ENCODE assay signal across 10 cellular contexts in the genomic region with DNA sequence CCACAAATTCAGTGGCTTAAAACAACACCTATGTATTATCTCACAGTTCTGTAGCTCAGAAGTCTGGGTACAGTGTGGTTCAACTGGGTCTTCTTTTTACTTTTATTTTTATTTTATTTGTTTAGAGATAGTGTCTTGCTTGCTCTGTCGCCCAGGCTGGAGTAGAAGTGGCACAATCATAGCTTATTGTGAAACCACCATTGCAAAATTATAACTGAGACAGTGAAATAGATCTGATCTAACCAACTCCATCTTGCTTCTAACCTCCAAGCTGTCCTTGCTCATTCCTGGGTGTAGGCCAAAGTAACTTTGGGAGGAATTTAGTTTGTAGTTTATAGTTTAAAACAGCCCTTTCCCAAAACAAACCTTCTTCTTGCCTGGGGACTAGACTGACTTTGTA.
A peak's percentile ranks its signal among the peaks of the same experiment; 100 is the strongest.
DNase-seq lines count a peak whose midpoint lies in the region; ATAC-seq and TF ChIP-seq lines count a peak whose summit lies in the region.
"Had no signal": no experiment of that assay in that cellular context is flagged by ENCODE, and none has a peak within 500 bp of the region (broad histone marks: within the 10 kb centered on the region; RNA-seq: fewer than 3 reads in every experiment).

No MANE protein-coding gene starts in this region.

- no peak overlapping the region for H3K4me3 Mint-ChIP-seq in activated naive CD8-positive, alpha-beta T cell treated with anti-CD3 and anti-CD28 coated beads for 36 hours
- H3K4me3 Mint-ChIP-seq: effector memory CD8-positive, alpha-beta T cell had no signal

- no peaks in the 10 kb centered on the region for H3K4me1 Mint-ChIP-seq in activated naive CD8-positive, alpha-beta T cell treated with anti-CD3 and anti-CD28 coated beads for 36 hours

- H3K36me3 ChIP-seq in SK-N-SH (replicated peaks in 1 of 2; ENCODE audit: control insufficient read depth in 1 of 2, insufficient read depth in 2 of 2, low read length in 1 of 2) (no peaks in the 10 kb centered on the region), ascending aorta (no peaks in the 10 kb centered on the region), transverse colon (no peaks in the 10 kb centered on the region)

- H4K20me1 ChIP-seq in SK-N-SH (ENCODE audit: insufficient read depth) = no peaks in the 10 kb centered on the region

- no peaks in the 10 kb centered on the region for H3K9me2 ChIP-seq in SK-N-SH

- DNase-seq in SK-N-SH (no peak), ascending aorta (ENCODE audit: low spot score in 2 of 2) (no peak), foreskin fibroblast (peak; percentile 34 to 51), transverse colon (no peak), dorsolateral prefrontal cortex (no peak)
- no peak for DNase-seq in activated naive CD8-positive, alpha-beta T cell treated with anti-CD3 and anti-CD28 coated beads for 36 hours
- DNase-seq: effector memory CD8-positive, alpha-beta T cell; right cardiac atrium had no signal

- no peak overlapping the region; the same call in 1 of the 2 replicates for H3K9ac ChIP-seq in SK-N-SH

- H3K27me3 ChIP-seq in SK-N-SH (ENCODE audit: insufficient read depth) = peaks cover 4% of the 10 kb centered on the region; the same call in 1 of the 2 replicates
- H3K27me3 ChIP-seq in ascending aorta = no peaks in the 10 kb centered on the region
- no peaks in the 10 kb centered on the region for H3K27me3 ChIP-seq in transverse colon
- no peaks in the 10 kb centered on the region for H3K27me3 ChIP-seq in dorsolateral prefrontal cortex

- TF ChIP-seq POLR2A in transverse colon (IDR thresholded peaks at IDR 0.05) = no peak

- peak overlapping the region; percentile 22; the same call in 1 of the 2 replicates for H2AFZ ChIP-seq in SK-N-SH (ENCODE audit: low read depth)

- WGBS in SK-N-SH (ENCODE audit: low lambda C conversion rate) = 17% methylated on average over 1 of the region's 1 CpG
- WGBS in transverse colon (ENCODE audit: low coverage in 1 of 2), 2 donors = 33 to 60% methylated on average over 1 of the region's 1 CpG

- no peak overlapping the region for H3K27ac Mint-ChIP-seq in activated naive CD8-positive, alpha-beta T cell treated with anti-CD3 and anti-CD28 coated beads for 36 hours
- H3K27ac Mint-ChIP-seq: effector memory CD8-positive, alpha-beta T cell had no signal

- TF ChIP-seq EP300 in SK-N-SH (IDR thresholded peaks at IDR 0.05; ENCODE audit: borderline replicate concordance in 1 of 2, low read depth in 1 of 2, low read length in 1 of 2) = no peak
- TF ChIP-seq EP300 in transverse colon (IDR thresholded peaks at IDR 0.05; ENCODE audit: low read depth) = no peak

- peak overlapping the region; percentile 39; the same call in 1 of the 2 replicates for H3K4me2 ChIP-seq in SK-N-SH

- H3K4me3 ChIP-seq in SK-N-SH (ENCODE audit: low read depth in 2 of 2, low read length in 1 of 2) (no peak overlapping the region), ascending aorta (no peak overlapping the region), foreskin fibroblast (ENCODE audit: low read depth in 1 of 2, low read length in 2 of 2) (no peak overlapping the region), transverse colon (no peak overlapping the region), dorsolateral prefrontal cortex (no peak overlapping the region)

- intact Hi-C loops in ascending aorta (cut with DNase I) (no loop called here), transverse colon (cut with DNase I; ENCODE audit: low total_unique reads) (no loop called here), dorsolateral prefrontal cortex (cut with DNase I) (no loop called here)

- no peaks in the 10 kb centered on the region for H3K9me3 ChIP-seq in SK-N-SH
- no peaks in the 10 kb centered on the region for H3K9me3 ChIP-seq in ascending aorta
- no peaks in the 10 kb centered on the region for H3K9me3 ChIP-seq in transverse colon

- H3K4me1 ChIP-seq in SK-N-SH (ENCODE audit: control insufficient read depth in 1 of 2, insufficient read depth in 2 of 2, low read depth in 1 of 2, low read length in 1 of 2) (no peaks in the 10 kb centered on the region), ascending aorta (peaks cover 0 to 3% of the 10 kb centered on the region in 2 donors), transverse colon (peaks cover 0 to 7% (median 0%) of the 10 kb centered on the region in 4 donors)

- POLR2A ChIA-PET in SK-N-SH (lab: Yijun Ruan, JAX) = no interaction called here

- H3K27ac ChIP-seq in SK-N-SH (ENCODE audit: low read depth in 2 of 2, low read length in 1 of 2) (peak overlapping the region; percentile 44 to 63; a peak in 3 of 4 replicates), ascending aorta (peak overlapping the region; percentile 4 to 6), transverse colon (peak overlapping the region; percentile 5 to 56 (median 48)), dorsolateral prefrontal cortex (peak overlapping the region in 8 of 59 donors; percentile 5 to 54 (median 27))

- H3K79me2 ChIP-seq in SK-N-SH (ENCODE audit: insufficient read depth) = no peaks in the 10 kb centered on the region

- CTCF ChIA-PET in SK-N-SH (lab: Yijun Ruan, JAX) = no interaction called here

- H3K36me3 Mint-ChIP-seq in activated naive CD8-positive, alpha-beta T cell treated with anti-CD3 and anti-CD28 coated beads for 36 hours = no peaks in the 10 kb centered on the region

- in situ Hi-C loops in transverse colon (cut with MboI; ENCODE audit: low pct_ligation_motif_present in 1 of 4, low pct_unique_long_range_greater_than_20kb in 1 of 4, low sequenced_read_pairs in 3 of 4) = no loop called here

- no peak for TF ChIP-seq CTCF in SK-N-SH (IDR thresholded peaks at IDR 0.05)
- no peak for TF ChIP-seq CTCF in ascending aorta (IDR thresholded peaks at IDR 0.05)
- no peak for TF ChIP-seq CTCF in foreskin fibroblast (IDR thresholded peaks at IDR 0.05; ENCODE audit: low read depth, low read length)
- no peak for TF ChIP-seq CTCF in transverse colon (IDR thresholded peaks at IDR 0.05)
- TF ChIP-seq CTCF in dorsolateral prefrontal cortex (IDR thresholded peaks at IDR 0.05 in 54 of 56, conservative IDR thresholded peaks at IDR 0.05 in 2 of 56; ENCODE audit: low read depth in 1 of 56, partially characterized antibody in 56 of 56) = no peak

- no peaks in the 10 kb centered on the region for H3K9me3 Mint-ChIP-seq in activated naive CD8-positive, alpha-beta T cell treated with anti-CD3 and anti-CD28 coated beads for 36 hours
- H3K9me3 Mint-ChIP-seq: effector memory CD8-positive, alpha-beta T cell had no signal

- H3F3A ChIP-seq in SK-N-SH (replicated peaks; ENCODE audit: insufficient read depth) = peaks cover 3% of the 10 kb centered on the region

- TF ChIP-seq RAD21 in SK-N-SH (IDR thresholded peaks at IDR 0.05; ENCODE audit: low read length) = no peak

- ATAC-seq in SK-N-SH treated with all-trans-retinoic acid at 6 μM for 48 hours (no peak), HG03457 (IDR thresholded peaks at IDR 0.05; ENCODE audit: unreplicated experiment) (no peak)
- ATAC-seq: effector memory CD8-positive, alpha-beta T cell had no signal

- peaks cover 7% of the 10 kb centered on the region for H3K27me3 Mint-ChIP-seq in activated naive CD8-positive, alpha-beta T cell treated with anti-CD3 and anti-CD28 coated beads for 36 hours
- H3K27me3 Mint-ChIP-seq: effector memory CD8-positive, alpha-beta T cell had no signal

TF ChIP-seq in SK-N-SH, 30 proteins besides CTCF, POLR2A, EP300 and RAD21 (continues in another document):
- TF ChIP-seq POLR2AphosphoS5 (IDR thresholded peaks at IDR 0.05; ENCODE audit: low read depth, low read length) = no peak
- TF ChIP-seq YY1 (IDR thresholded peaks at IDR 0.05; ENCODE audit: low read depth) = no peak
- no peak for TF ChIP-seq ZBTB33 (IDR thresholded peaks at IDR 0.05; ENCODE audit: borderline replicate concordance, low read depth)
- TF ChIP-seq CHD2 (IDR thresholded peaks at IDR 0.05; ENCODE audit: low read length, partially characterized antibody) = no peak
- TF ChIP-seq NRF1 (IDR thresholded peaks at IDR 0.05; ENCODE audit: low read depth, low read length) = no peak
- no peak for TF ChIP-seq GABPA (IDR thresholded peaks at IDR 0.05; ENCODE audit: low read depth)

TF ChIP-seq in SK-N-SH treated with all-trans-retinoic acid at 6 μM for 48 hours, 23 proteins besides CTCF, POLR2A, EP300 and RAD21:
- TF ChIP-seq, protein P1, sequence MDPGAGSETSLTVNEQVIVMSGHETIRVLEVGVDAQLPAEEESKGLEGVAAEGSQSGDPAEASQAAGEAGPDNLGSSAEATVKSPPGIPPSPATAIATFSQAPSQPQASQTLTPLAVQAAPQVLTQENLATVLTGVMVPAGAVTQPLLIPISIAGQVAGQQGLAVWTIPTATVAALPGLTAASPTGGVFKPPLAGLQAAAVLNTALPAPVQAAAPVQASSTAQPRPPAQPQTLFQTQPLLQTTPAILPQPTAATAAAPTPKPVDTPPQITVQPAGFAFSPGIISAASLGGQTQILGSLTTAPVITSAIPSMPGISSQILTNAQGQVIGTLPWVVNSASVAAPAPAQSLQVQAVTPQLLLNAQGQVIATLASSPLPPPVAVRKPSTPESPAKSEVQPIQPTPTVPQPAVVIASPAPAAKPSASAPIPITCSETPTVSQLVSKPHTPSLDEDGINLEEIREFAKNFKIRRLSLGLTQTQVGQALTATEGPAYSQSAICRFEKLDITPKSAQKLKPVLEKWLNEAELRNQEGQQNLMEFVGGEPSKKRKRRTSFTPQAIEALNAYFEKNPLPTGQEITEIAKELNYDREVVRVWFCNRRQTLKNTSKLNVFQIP (CRISPR knock-in tag; IDR thresholded peaks at IDR 0.05; ENCODE audit: borderline replicate concordance, low read depth) = no peak
- TF ChIP-seq SNAI2 (CRISPR knock-in tag; IDR thresholded peaks at IDR 0.05) (no peak), GLIS3 (CRISPR knock-in tag; IDR thresholded peaks at IDR 0.05) (no peak), OSR1 (CRISPR knock-in tag; IDR thresholded peaks at IDR 0.05) (no peak), ESRRG (CRISPR knock-in tag; IDR thresholded peaks at IDR 0.05) (no peak), PPARA (CRISPR knock-in tag; IDR thresholded peaks at IDR 0.05; ENCODE audit: borderline replicate concordance) (no peak)
- TF ChIP-seq, protein P2, sequence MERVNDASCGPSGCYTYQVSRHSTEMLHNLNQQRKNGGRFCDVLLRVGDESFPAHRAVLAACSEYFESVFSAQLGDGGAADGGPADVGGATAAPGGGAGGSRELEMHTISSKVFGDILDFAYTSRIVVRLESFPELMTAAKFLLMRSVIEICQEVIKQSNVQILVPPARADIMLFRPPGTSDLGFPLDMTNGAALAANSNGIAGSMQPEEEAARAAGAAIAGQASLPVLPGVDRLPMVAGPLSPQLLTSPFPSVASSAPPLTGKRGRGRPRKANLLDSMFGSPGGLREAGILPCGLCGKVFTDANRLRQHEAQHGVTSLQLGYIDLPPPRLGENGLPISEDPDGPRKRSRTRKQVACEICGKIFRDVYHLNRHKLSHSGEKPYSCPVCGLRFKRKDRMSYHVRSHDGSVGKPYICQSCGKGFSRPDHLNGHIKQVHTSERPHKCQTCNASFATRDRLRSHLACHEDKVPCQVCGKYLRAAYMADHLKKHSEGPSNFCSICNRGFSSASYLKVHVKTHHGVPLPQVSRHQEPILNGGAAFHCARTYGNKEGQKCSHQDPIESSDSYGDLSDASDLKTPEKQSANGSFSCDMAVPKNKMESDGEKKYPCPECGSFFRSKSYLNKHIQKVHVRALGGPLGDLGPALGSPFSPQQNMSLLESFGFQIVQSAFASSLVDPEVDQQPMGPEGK (CRISPR knock-in tag; IDR thresholded peaks at IDR 0.05; ENCODE audit: borderline replicate concordance) = no peak

Comparison
In these comparisons a context has a peak if more than half of its experiments do, and no peak if none do; other contexts are left out.
1. DNase-seq: peak in foreskin fibroblast (2 of 2); none in SK-N-SH (single experiment), ascending aorta (0 of 2), transverse colon (single experiment), dorsolateral prefrontal cortex (0 of 10) and activated naive CD8-positive, alpha-beta T cell treated with anti-CD3 and anti-CD28 coated beads for 36 hours (single experiment).